Comparison of ENCODE assay signal across 1 cellular context in genomic region chr6:41286544-41287346, GRCh38.
TF ChIP-seq lines count a peak whose summit lies in the region.

TSS of gene TREM1 (minus strand) at chr6:41286682. CDS start at chr6:41286655, 27 bp downstream.

TF ChIP-seq in WTC11, 78 proteins besides CTCF, POLR2A, EP300 and RAD21 (continued from another document):
- TF ChIP-seq, protein P1, sequence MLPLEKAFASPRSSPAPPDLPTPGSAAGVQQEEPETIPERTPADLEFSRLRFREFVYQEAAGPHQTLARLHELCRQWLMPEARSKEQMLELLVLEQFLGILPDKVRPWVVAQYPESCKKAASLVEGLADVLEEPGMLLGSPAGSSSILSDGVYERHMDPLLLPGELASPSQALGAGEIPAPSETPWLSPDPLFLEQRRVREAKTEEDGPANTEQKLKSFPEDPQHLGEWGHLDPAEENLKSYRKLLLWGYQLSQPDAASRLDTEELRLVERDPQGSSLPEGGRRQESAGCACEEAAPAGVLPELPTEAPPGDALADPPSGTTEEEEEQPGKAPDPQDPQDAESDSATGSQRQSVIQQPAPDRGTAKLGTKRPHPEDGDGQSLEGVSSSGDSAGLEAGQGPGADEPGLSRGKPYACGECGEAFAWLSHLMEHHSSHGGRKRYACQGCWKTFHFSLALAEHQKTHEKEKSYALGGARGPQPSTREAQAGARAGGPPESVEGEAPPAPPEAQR (CRISPR knock-in tag; IDR thresholded peaks at IDR 0.05), result no peak
- TF ChIP-seq FOXP4 (CRISPR knock-in tag; IDR thresholded peaks at IDR 0.05), result no peak
- TF ChIP-seq, protein P2, sequence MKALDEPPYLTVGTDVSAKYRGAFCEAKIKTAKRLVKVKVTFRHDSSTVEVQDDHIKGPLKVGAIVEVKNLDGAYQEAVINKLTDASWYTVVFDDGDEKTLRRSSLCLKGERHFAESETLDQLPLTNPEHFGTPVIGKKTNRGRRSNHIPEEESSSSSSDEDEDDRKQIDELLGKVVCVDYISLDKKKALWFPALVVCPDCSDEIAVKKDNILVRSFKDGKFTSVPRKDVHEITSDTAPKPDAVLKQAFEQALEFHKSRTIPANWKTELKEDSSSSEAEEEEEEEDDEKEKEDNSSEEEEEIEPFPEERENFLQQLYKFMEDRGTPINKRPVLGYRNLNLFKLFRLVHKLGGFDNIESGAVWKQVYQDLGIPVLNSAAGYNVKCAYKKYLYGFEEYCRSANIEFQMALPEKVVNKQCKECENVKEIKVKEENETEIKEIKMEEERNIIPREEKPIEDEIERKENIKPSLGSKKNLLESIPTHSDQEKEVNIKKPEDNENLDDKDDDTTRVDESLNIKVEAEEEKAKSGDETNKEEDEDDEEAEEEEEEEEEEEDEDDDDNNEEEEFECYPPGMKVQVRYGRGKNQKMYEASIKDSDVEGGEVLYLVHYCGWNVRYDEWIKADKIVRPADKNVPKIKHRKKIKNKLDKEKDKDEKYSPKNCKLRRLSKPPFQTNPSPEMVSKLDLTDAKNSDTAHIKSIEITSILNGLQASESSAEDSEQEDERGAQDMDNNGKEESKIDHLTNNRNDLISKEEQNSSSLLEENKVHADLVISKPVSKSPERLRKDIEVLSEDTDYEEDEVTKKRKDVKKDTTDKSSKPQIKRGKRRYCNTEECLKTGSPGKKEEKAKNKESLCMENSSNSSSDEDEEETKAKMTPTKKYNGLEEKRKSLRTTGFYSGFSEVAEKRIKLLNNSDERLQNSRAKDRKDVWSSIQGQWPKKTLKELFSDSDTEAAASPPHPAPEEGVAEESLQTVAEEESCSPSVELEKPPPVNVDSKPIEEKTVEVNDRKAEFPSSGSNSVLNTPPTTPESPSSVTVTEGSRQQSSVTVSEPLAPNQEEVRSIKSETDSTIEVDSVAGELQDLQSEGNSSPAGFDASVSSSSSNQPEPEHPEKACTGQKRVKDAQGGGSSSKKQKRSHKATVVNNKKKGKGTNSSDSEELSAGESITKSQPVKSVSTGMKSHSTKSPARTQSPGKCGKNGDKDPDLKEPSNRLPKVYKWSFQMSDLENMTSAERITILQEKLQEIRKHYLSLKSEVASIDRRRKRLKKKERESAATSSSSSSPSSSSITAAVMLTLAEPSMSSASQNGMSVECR (CRISPR knock-in tag; IDR thresholded peaks at IDR 0.05; ENCODE audit: borderline replicate concordance), result no peak
- TF ChIP-seq ESRRA (CRISPR knock-in tag; IDR thresholded peaks at IDR 0.05; ENCODE audit: borderline replicate concordance), result no peak
- no peak for TF ChIP-seq ZMAT4 (CRISPR knock-in tag; IDR thresholded peaks at IDR 0.05)
